Comparison of ENCODE assay signal across 14 cellular contexts in the genomic region with DNA sequence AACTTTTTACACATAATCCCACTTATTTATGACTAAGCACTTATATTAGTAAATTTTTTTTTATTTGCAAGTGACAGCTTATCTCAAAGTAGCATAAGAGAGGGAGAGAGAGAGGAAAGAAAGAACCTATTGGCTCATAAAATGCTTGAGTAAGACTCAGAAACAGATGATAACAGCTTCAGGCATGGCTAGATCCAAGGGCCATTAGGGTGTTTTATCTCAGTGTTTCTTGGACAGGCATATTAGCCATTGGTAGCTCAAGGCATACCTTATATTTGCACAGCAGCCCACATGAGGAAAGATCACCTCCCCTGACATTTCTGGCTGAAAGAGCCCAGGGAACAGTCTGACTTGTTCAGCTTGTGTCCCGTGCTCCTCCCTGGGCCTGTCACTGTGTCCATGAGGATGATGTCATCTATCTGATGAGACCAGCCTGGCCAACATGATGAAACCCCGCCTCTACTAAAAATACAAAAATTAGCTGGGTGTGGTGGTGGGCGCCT.
DNase-seq lines count a peak whose midpoint lies in the region; ATAC-seq and TF ChIP-seq lines count a peak whose summit lies in the region.
"Had no signal": no experiment of that assay in that cellular context is flagged by ENCODE, and none has a peak within 500 bp of the region (broad histone marks: within the 10 kb centered on the region; RNA-seq: fewer than 3 reads in every experiment).

No MANE protein-coding gene starts in this region.

- DNase-seq in adipocyte (ENCODE audit: low read depth) (no peak), fibroblast of the aortic adventitia (ENCODE audit: low read depth) (peak; percentile 87), transverse colon (no peak), NCI-H774 (lab: John Stamatoyannopoulos, UW) (no peak), cerebellar cortex (ENCODE audit: low spot score) (no peak)
- DNase-seq in stimulated activated naive B cell treated with anti-CD40 and anti-IgM and Interleukin-4, amounts not matched to agents 10 μg/mL and 1 μg/mL and 100 μg/mL, for 72 hours, result no peak
- DNase-seq: activated CD8-positive, alpha-beta memory T cell treated with anti-CD3 and anti-CD28 coated beads for 24 hours; activated effector memory CD4-positive, alpha-beta T cell treated with Interleukin-2 at 50 U/mL for 16 hours; anterior cingulate cortex; NCI-H2029 treated with DMSO at 0.1 percent for 48 hours had no signal

- no peak for TF ChIP-seq EP300 in transverse colon (IDR thresholded peaks at IDR 0.05; ENCODE audit: low read depth)

- no peak overlapping the region for H3K27ac Mint-ChIP-seq in stimulated activated naive B cell treated with anti-CD40 and anti-IgM and Interleukin-4, amounts not matched to agents 10 μg/mL and 1 μg/mL and 100 μg/mL, for 72 hours

- H3K27me3 ChIP-seq in adipocyte (replicated peaks; ENCODE audit: control insufficient read depth, insufficient read depth, low read length) (no peaks in the 10 kb centered on the region), mucosa of rectum (ENCODE audit: control insufficient read depth in 2 of 2, insufficient read depth in 2 of 2, low read length in 2 of 2) (no peaks in the 10 kb centered on the region), transverse colon (no peaks in the 10 kb centered on the region)
- H3K27me3 ChIP-seq: neutrophil had no signal

- WGBS in transverse colon (ENCODE audit: low coverage in 1 of 2), 2 donors, result 86% methylated on average over 3 of the region's 3 CpGs; no CpG with 5 or more reads in 1 of the 2 donors

- no peak overlapping the region for H3K4me3 Mint-ChIP-seq in stimulated activated naive B cell treated with anti-CD40 and anti-IgM and Interleukin-4, amounts not matched to agents 10 μg/mL and 1 μg/mL and 100 μg/mL, for 72 hours

- TF ChIP-seq CTCF in fibroblast of the aortic adventitia (IDR thresholded peaks at IDR 0.05; ENCODE audit: insufficient read depth, low read length) (no peak), transverse colon (IDR thresholded peaks at IDR 0.05) (no peak)

- H3K4me1 ChIP-seq in adipocyte (ENCODE audit: control insufficient read depth, insufficient read depth, low read length) (peaks cover 69% of the 10 kb centered on the region), mucosa of rectum (ENCODE audit: control insufficient read depth in 2 of 2, insufficient read depth in 2 of 2, low read length in 2 of 2) (peaks cover 0 to 3% of the 10 kb centered on the region in 2 donors), transverse colon (peaks cover 5 to 25% (median 15%) of the 10 kb centered on the region in 4 donors)

- no peak for ATAC-seq in stimulated activated naive B cell treated with anti-CD40 and anti-IgM and Interleukin-4, amounts not matched to agents 10 μg/mL and 1 μg/mL and 100 μg/mL, for 72 hours (replicated peaks)
- ATAC-seq in GM21423 (IDR thresholded peaks at IDR 0.05; ENCODE audit: unreplicated experiment), result no peak

- peaks cover 21 to 22% of the 10 kb centered on the region in 2 donors for H3K27me3 Mint-ChIP-seq in stimulated activated naive B cell treated with anti-CD40 and anti-IgM and Interleukin-4, amounts not matched to agents 10 μg/mL and 1 μg/mL and 100 μg/mL, for 72 hours

- H3K4me1 Mint-ChIP-seq in stimulated activated naive B cell treated with anti-CD40 and anti-IgM and Interleukin-4, amounts not matched to agents 10 μg/mL and 1 μg/mL and 100 μg/mL, for 72 hours, result peaks cover 5 to 17% of the 10 kb centered on the region in 2 donors

- TF ChIP-seq POLR2A in transverse colon (IDR thresholded peaks at IDR 0.05), result no peak

- intact Hi-C loops in transverse colon (cut with DNase I; ENCODE audit: low total_unique reads), result loop anchor here (10.0 kb wide), 2 partner anchors 91 to 179 kb away; no protein-coding TSS in a partner anchor

- H3K27ac ChIP-seq in mucosa of rectum (ENCODE audit: low read depth in 2 of 2, low read length in 2 of 2) (peak overlapping the region; percentile 49 to 75), transverse colon (peak overlapping the region; percentile 36 to 62 (median 44))
- H3K27ac ChIP-seq: neutrophil, VCaP had no signal

- H3K9ac ChIP-seq in adipocyte (ENCODE audit: low read length) (peak overlapping the region; percentile 44), mucosa of rectum (ENCODE audit: low read depth in 1 of 2, low read length in 2 of 2) (no peak overlapping the region)

- H3K36me3 Mint-ChIP-seq in stimulated activated naive B cell treated with anti-CD40 and anti-IgM and Interleukin-4, amounts not matched to agents 10 μg/mL and 1 μg/mL and 100 μg/mL, for 72 hours, result no peaks in the 10 kb centered on the region

- in situ Hi-C loops in transverse colon (cut with MboI; ENCODE audit: low pct_ligation_motif_present in 1 of 4, low pct_unique_long_range_greater_than_20kb in 1 of 4, low sequenced_read_pairs in 3 of 4), result no loop called here

- H3K9me3 ChIP-seq in adipocyte (ENCODE audit: control insufficient read depth, low read length), result no peaks in the 10 kb centered on the region
- H3K9me3 ChIP-seq in mucosa of rectum (ENCODE audit: control insufficient read depth in 2 of 2, low read length in 2 of 2), result no peaks in the 10 kb centered on the region
- no peaks in the 10 kb centered on the region for H3K9me3 ChIP-seq in transverse colon
- H3K9me3 ChIP-seq: neutrophil had no signal

- H3K9me3 Mint-ChIP-seq in stimulated activated naive B cell treated with anti-CD40 and anti-IgM and Interleukin-4, amounts not matched to agents 10 μg/mL and 1 μg/mL and 100 μg/mL, for 72 hours, result no peaks in the 10 kb centered on the region

- H3K36me3 ChIP-seq in adipocyte (ENCODE audit: control insufficient read depth, insufficient read depth, low read length, severe bottlenecking) (no peaks in the 10 kb centered on the region), mucosa of rectum (ENCODE audit: control insufficient read depth in 2 of 2, insufficient read depth in 2 of 2, low read length in 2 of 2) (no peaks in the 10 kb centered on the region), transverse colon (no peaks in the 10 kb centered on the region)

- H3K4me3 ChIP-seq in adipocyte (ENCODE audit: low read length) (no peak overlapping the region), fibroblast of the aortic adventitia (ENCODE audit: low read depth, low read length) (no peak overlapping the region), mucosa of rectum (ENCODE audit: low read length in 2 of 2) (no peak overlapping the region), transverse colon (no peak overlapping the region)
